8 cellular contexts compared by ENCODE assay signal in genomic region chr14:102318781-102319276, GRCh38. TPM values are rescaled to one million over a fixed set of nuclear protein-coding genes. Genes with fewer than 3 reads are reported as not detected.
A peak's percentile ranks its signal among the peaks of the same experiment; 100 is the strongest.
DNase-seq lines count a peak whose midpoint lies in the region; ATAC-seq and TF ChIP-seq lines count a peak whose summit lies in the region.

No MANE protein-coding gene starts in this region.

- WGBS in adrenal gland, 4 donors: 63 to 67% (median 63%) methylated on average over 15 of the region's 15 CpGs
- WGBS in right lobe of liver (ENCODE audit: insufficient coverage, low coverage, low lambda C conversion rate, missing lambda C conversion rate): 77% methylated on average over 15 of the region's 15 CpGs
- WGBS in thyroid gland, 2 donors: 69 to 76% methylated on average over 15 of the region's 15 CpGs

- H3K4me1 Mint-ChIP-seq in activated CD4-positive, alpha-beta T cell treated with anti-CD3 and anti-CD28 coated beads, Interleukin-2, amount 10 ng/mL, durations not matched to agents 7 days and 5 days: peaks cover 74% of the 10 kb centered on the region

- H3K36me3 Mint-ChIP-seq in activated CD4-positive, alpha-beta T cell treated with anti-CD3 and anti-CD28 coated beads, Interleukin-2, amount 10 ng/mL, durations not matched to agents 7 days and 5 days (ENCODE audit: low read depth): peaks cover 2% of the 10 kb centered on the region

- H3K4me3 ChIP-seq in adrenal gland (peak overlapping the region in 2 of 4 donors; percentile 60 to 82), right lobe of liver (peak overlapping the region; percentile 69 to 71 (median 69)), thyroid gland (replicated peaks in 1 of 3) (peak overlapping the region in 1 of 3 donors; percentile 69)

- H3K27ac Mint-ChIP-seq in activated CD4-positive, alpha-beta T cell treated with anti-CD3 and anti-CD28 coated beads, Interleukin-2, amount 10 ng/mL, durations not matched to agents 7 days and 5 days: peak overlapping the region; percentile 91

- peak overlapping the region in 4 of 5 donors; percentile 90 to 98 (median 92) for H3K27ac ChIP-seq in adrenal gland
- H3K27ac ChIP-seq in right lobe of liver: peak overlapping the region; percentile 76 to 90 (median 86)
- H3K27ac ChIP-seq in thyroid gland: peak overlapping the region; percentile 66 to 95 (median 91)

- no peaks in the 10 kb centered on the region for H3K9me3 Mint-ChIP-seq in activated CD4-positive, alpha-beta T cell treated with anti-CD3 and anti-CD28 coated beads, Interleukin-2, amount 10 ng/mL, durations not matched to agents 7 days and 5 days

- peak overlapping the region; percentile 84 for H3K4me3 Mint-ChIP-seq in activated CD4-positive, alpha-beta T cell treated with anti-CD3 and anti-CD28 coated beads, Interleukin-2, amount 10 ng/mL, durations not matched to agents 7 days and 5 days

- POLR2A ChIA-PET in activated CD4-positive, alpha-beta T cell treated with anti-CD3 and anti-CD28 coated beads, Interleukin-2, amount 10 ng/mL, durations not matched to agents 7 days and 5 days (lab: Charles Lee): interaction anchor here (1.1 kb wide), 1 partner anchor 10 kb away, joined by 3 read pairs; no protein-coding TSS in a partner anchor

- DNase-seq in activated CD4-positive, alpha-beta T cell treated with anti-CD3 and anti-CD28 coated beads, Interleukin-2, amount 10 ng/mL, durations not matched to agents 7 days and 5 days: no peak
- DNase-seq in activated CD4-positive, alpha-beta T cell treated with anti-CD3 and anti-CD28 coated beads for 4 hours: no peak
- DNase-seq in adrenal gland (peak in 3 of 7 donors; percentile 30 to 44 (median 36)), right lobe of liver (no peak), thyroid gland (no peak)
- no peak for DNase-seq in NK-92 treated with Interleukin-12 subunit alpha and Interleukin-12 subunit beta, amount 100 ng/mL, for 24 hours (lab: John Stamatoyannopoulos, UW)

- no peaks in the 10 kb centered on the region for H3K36me3 ChIP-seq in adrenal gland (replicated peaks in 1 of 2)
- no peaks in the 10 kb centered on the region for H3K36me3 ChIP-seq in right lobe of liver
- H3K36me3 ChIP-seq in thyroid gland: no peaks in the 10 kb centered on the region

- H3K27me3 ChIP-seq in adrenal gland (no peaks in the 10 kb centered on the region), right lobe of liver (no peaks in the 10 kb centered on the region), thyroid gland (no peaks in the 10 kb centered on the region)

- H3K4me1 ChIP-seq in adrenal gland (replicated peaks in 1 of 2): peaks cover 6 to 43% of the 10 kb centered on the region in 2 donors
- peaks cover 0 to 41% (median 9%) of the 10 kb centered on the region in 4 donors for H3K4me1 ChIP-seq in right lobe of liver
- H3K4me1 ChIP-seq in thyroid gland: peaks cover 22 to 34% of the 10 kb centered on the region in 2 donors

- ATAC-seq in right lobe of liver: no peak
- no peak for ATAC-seq in HG03108 (IDR thresholded peaks at IDR 0.05; ENCODE audit: unreplicated experiment)
- ATAC-seq in GM19328 (IDR thresholded peaks at IDR 0.05; ENCODE audit: unreplicated experiment): no peak

- intact Hi-C loops in adrenal gland (cut with DNase I): no loop called here
- intact Hi-C loops in right lobe of liver (cut with DNase I): no loop called here
- intact Hi-C loops in thyroid gland (cut with DNase I): loop anchor here (10.0 kb wide), 1 partner anchor 274 kb away; no protein-coding TSS in a partner anchor

- H3K9me3 ChIP-seq in adrenal gland (replicated peaks in 1 of 3): no peaks in the 10 kb centered on the region
- no peaks in the 10 kb centered on the region for H3K9me3 ChIP-seq in right lobe of liver
- no peaks in the 10 kb centered on the region for H3K9me3 ChIP-seq in thyroid gland

- CTCF ChIA-PET in activated CD4-positive, alpha-beta T cell treated with anti-CD3 and anti-CD28 coated beads, Interleukin-2, amount 10 ng/mL, durations not matched to agents 7 days and 5 days (lab: Charles Lee): interaction anchor here (0.7 to 2.5 kb wide), 3 partner anchors 14 to 24 kb away, joined by 3 to 8 read pairs (median 6); no protein-coding TSS in a partner anchor

- TF ChIP-seq POLR2A in adrenal gland (IDR thresholded peaks at IDR 0.05): no peak
- TF ChIP-seq POLR2A in right lobe of liver (IDR thresholded peaks at IDR 0.05): no peak
- TF ChIP-seq POLR2A in thyroid gland (IDR thresholded peaks at IDR 0.05): no peak

- no peaks in the 10 kb centered on the region for H3K27me3 Mint-ChIP-seq in activated CD4-positive, alpha-beta T cell treated with anti-CD3 and anti-CD28 coated beads, Interleukin-2, amount 10 ng/mL, durations not matched to agents 7 days and 5 days

- TF ChIP-seq CTCF in adrenal gland (IDR thresholded peaks at IDR 0.05): no peak
- TF ChIP-seq CTCF in right lobe of liver (IDR thresholded peaks at IDR 0.05): no peak
- no peak for TF ChIP-seq CTCF in thyroid gland (IDR thresholded peaks at IDR 0.05)

RNA-seq across cellular contexts. Expression of gene ZNF839, which starts 0.7 kb away (rescaled TPM):
- 10 to 100 TPM; 14.8 to 18.8 TPM for total RNA-seq in activated CD4-positive, alpha-beta T cell treated with anti-CD3 and anti-CD28 coated beads, Interleukin-2, amount 10 ng/mL, durations not matched to agents 7 days and 5 days
- 10 to 100 TPM in 6 of 8 donors, 1 to 10 TPM in 2; 7.4 to 23.1 (median 14.1) TPM for total RNA-seq in adrenal gland
- polyA plus RNA-seq in adrenal gland: 10 to 100 TPM in 2 of 3 donors, 1 to 10 TPM in 1; 7.8 to 28.2 (median 27.6) TPM
- 1 to 10 TPM; 3.6 to 8.7 (median 5.9) TPM for total RNA-seq in right lobe of liver
- 10 to 100 TPM in 3 of 4 donors, 1 to 10 TPM in 1; 9.1 to 14.2 (median 12.9) TPM for total RNA-seq in thyroid gland

RNA-seq across cellular contexts. Expression of gene MOK, which starts 13.9 kb away (rescaled TPM):
- total RNA-seq in activated CD4-positive, alpha-beta T cell treated with anti-CD3 and anti-CD28 coated beads, Interleukin-2, amount 10 ng/mL, durations not matched to agents 7 days and 5 days: 1 to 10 TPM in 1 of 2 experiments, under 1 TPM in 1; 0.96 to 1.4 TPM
- total RNA-seq in adrenal gland (10 to 100 TPM; 10.1 to 33.1 (median 16.4) TPM), right lobe of liver (1 to 10 TPM; 2.7 to 4.7 (median 3.8) TPM), thyroid gland (10 to 100 TPM; 38.6 to 57.7 (median 45.2) TPM)
- 10 to 100 TPM; 15.4 to 54.4 (median 38.5) TPM for polyA plus RNA-seq in adrenal gland

RNA-seq across cellular contexts. Expression of gene CINP, which starts 43.9 kb away (rescaled TPM):
- 10 to 100 TPM; 26.8 to 33.7 TPM for total RNA-seq in activated CD4-positive, alpha-beta T cell treated with anti-CD3 and anti-CD28 coated beads, Interleukin-2, amount 10 ng/mL, durations not matched to agents 7 days and 5 days
- total RNA-seq in adrenal gland: 10 to 100 TPM; 38.3 to 76.0 (median 41.5) TPM
- polyA plus RNA-seq in adrenal gland: 10 to 100 TPM; 39.2 to 92.6 (median 86.6) TPM
- 10 to 100 TPM; 15.2 to 32.3 (median 21.0) TPM for total RNA-seq in right lobe of liver
- total RNA-seq in thyroid gland: 10 to 100 TPM; 31.9 to 43.3 (median 39.7) TPM

RNA-seq across cellular contexts. Expression of gene TECPR2, which starts 43.9 kb away (rescaled TPM):
- total RNA-seq in activated CD4-positive, alpha-beta T cell treated with anti-CD3 and anti-CD28 coated beads, Interleukin-2, amount 10 ng/mL, durations not matched to agents 7 days and 5 days: 10 to 100 TPM in 1 of 2 experiments, 1 to 10 TPM in 1; 8.2 to 10.7 TPM
- total RNA-seq in adrenal gland (10 to 100 TPM; 12.0 to 74.3 (median 27.4) TPM), right lobe of liver (10 to 100 TPM in 2 of 6 experiments, 1 to 10 TPM in 4; 5.5 to 10.5 (median 9.4) TPM), thyroid gland (10 to 100 TPM; 11.8 to 23.8 (median 19.0) TPM)
- 10 to 100 TPM in 1 of 3 donors, 1 to 10 TPM in 2; 5.1 to 12.1 (median 8.3) TPM for polyA plus RNA-seq in adrenal gland
